In the genomic region with DNA sequence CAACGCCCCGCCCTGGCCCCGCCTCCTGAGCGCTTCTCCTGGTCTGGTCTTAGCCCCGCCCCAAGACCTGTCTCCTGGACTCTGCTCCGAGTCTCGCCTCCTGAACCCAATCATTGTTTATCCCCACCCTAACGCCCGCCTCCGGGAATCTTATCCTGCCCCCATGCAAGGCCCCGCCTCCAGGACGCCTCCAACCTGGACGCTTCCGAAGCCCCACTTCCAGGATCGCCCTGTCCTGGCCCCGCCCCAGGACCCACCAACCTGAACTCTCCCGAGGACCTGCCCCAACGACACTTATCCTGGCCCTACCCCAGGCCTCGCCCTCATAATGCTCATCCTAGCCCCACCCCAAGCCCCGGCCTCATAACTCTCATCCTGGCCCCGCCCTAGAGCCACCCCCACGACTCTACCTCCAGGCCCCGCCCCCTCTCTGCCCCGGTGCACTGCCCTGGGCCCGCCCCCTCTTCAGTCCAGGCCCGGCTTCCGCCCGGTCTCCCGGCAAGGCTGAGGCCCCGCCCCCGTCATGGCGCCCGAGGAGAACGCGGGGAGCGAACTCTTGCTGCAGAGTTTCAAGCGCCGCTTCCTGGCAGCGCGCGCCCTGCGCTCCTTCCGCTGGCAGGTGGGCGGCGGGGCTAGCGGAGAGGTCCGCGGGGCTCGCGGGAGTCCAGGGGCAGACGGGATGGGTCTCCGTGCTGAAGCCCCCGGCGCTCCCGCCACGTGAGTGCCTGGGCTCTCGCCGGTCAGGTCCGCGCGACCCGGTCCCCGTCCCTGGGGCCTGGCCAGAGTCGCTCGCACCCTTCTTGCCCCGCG, we compare ENCODE assay signal across 1 cellular context.
TF ChIP-seq lines count a peak whose summit lies in the region.

No MANE protein-coding gene starts in this region.

TF ChIP-seq in K562, 482 proteins besides CTCF, POLR2A, EP300 and RAD21 (continued from another document):
- TF ChIP-seq PHF8 (IDR thresholded peaks at IDR 0.05; ENCODE audit: borderline replicate concordance, low read length) (peak; percentile 50; the same call in 1 of the 2 replicates), MAZ (CRISPR knock-in tag; conservative IDR thresholded peaks at IDR 0.05 in 1 of 2, IDR thresholded peaks at IDR 0.05 in 1 of 2) (no peak), RBBP5 (IDR thresholded peaks at IDR 0.05; ENCODE audit: borderline replicate concordance, insufficient read depth, low read length, poor library complexity, severe bottlenecking) (peak; percentile 57), KLF16 (IDR thresholded peaks at IDR 0.05) (no peak), FOSL1 (tag; conservative IDR thresholded peaks at IDR 0.05) (0 out of 2 replicates have a peak, but pooled peaks have one; percentile 26), RBFOX2 (IDR thresholded peaks at IDR 0.05; ENCODE audit: low read depth, low read length) (peak; percentile 72), YY1 (IDR thresholded peaks at IDR 0.05; ENCODE audit: borderline replicate concordance in 1 of 3, control insufficient read depth in 1 of 3, extremely low read depth in 1 of 3, insufficient read depth in 3 of 3, insufficient read length in 1 of 3, insufficient replicate concordance in 2 of 3, low read depth in 1 of 3, low read length in 2 of 3) (peak in 1 of 3 experiments; percentile 60), TAF1 (IDR thresholded peaks at IDR 0.05; ENCODE audit: control insufficient read depth, extremely low read depth, insufficient read depth, low read length, severe bottlenecking) (peak; percentile 53), SMC3 (conservative IDR thresholded peaks at IDR 0.05; ENCODE audit: insufficient read depth, low read depth, low read length) (no peak), TCF3 (CRISPR knock-in tag; IDR thresholded peaks at IDR 0.05) (no peak), POLR2G (IDR thresholded peaks at IDR 0.05; ENCODE audit: low read depth, low read length) (peak; percentile 71), POLR2AphosphoS5 (IDR thresholded peaks at IDR 0.05; ENCODE audit: control insufficient read depth, insufficient read depth, low read depth, low read length) (0 out of 2 replicates have a peak, but pooled peaks have one; percentile 31), ZNF311 (CRISPR knock-in tag; IDR thresholded peaks at IDR 0.05) (no peak), GABPA (tag; conservative IDR thresholded peaks at IDR 0.05; ENCODE audit: low read depth) (peak; percentile 44; the same call in 1 of the 2 replicates), RREB1 (CRISPR knock-in tag; IDR thresholded peaks at IDR 0.05) (no peak), C11orf30 (IDR thresholded peaks at IDR 0.05; ENCODE audit: low read depth) (no peak), MYC (IDR thresholded peaks at IDR 0.05; ENCODE audit: low read depth, low read length) (0 out of 2 replicates have a peak, but pooled peaks have one; percentile 51), MYC (CRISPR knock-in tag; IDR thresholded peaks at IDR 0.05; ENCODE audit: borderline replicate concordance, low read depth) (no peak), SPI1 (IDR thresholded peaks at IDR 0.05; ENCODE audit: borderline replicate concordance, low read depth, low read length) (no peak), GABPB1 (CRISPR knock-in tag; IDR thresholded peaks at IDR 0.05) (no peak), ZNF146 (CRISPR knock-in tag; IDR thresholded peaks at IDR 0.05; ENCODE audit: unreplicated experiment) (no peak), SNIP1 (IDR thresholded peaks at IDR 0.05; ENCODE audit: low read depth) (no peak), DEAF1 (CRISPR knock-in tag; IDR thresholded peaks at IDR 0.05) (no peak), SRSF3 (IDR thresholded peaks at IDR 0.05; ENCODE audit: insufficient read depth, low read length) (no peak), VEZF1 (CRISPR knock-in tag; IDR thresholded peaks at IDR 0.05) (no peak; the same call in 1 of the 2 replicates), ZNF395 (CRISPR knock-in tag; IDR thresholded peaks at IDR 0.05) (no peak), ARNT (IDR thresholded peaks at IDR 0.05) (no peak), ZNF586 (CRISPR knock-in tag; conservative IDR thresholded peaks at IDR 0.05) (no peak), PHB2 (IDR thresholded peaks at IDR 0.05; ENCODE audit: low read depth) (no peak), MAX (CRISPR knock-in tag; IDR thresholded peaks at IDR 0.05) (0 out of 2 replicates have a peak, but pooled peaks have one; percentile 17), NFE2 (IDR thresholded peaks at IDR 0.05; ENCODE audit: low read depth) (no peak)
- TF ChIP-seq, protein P1, sequence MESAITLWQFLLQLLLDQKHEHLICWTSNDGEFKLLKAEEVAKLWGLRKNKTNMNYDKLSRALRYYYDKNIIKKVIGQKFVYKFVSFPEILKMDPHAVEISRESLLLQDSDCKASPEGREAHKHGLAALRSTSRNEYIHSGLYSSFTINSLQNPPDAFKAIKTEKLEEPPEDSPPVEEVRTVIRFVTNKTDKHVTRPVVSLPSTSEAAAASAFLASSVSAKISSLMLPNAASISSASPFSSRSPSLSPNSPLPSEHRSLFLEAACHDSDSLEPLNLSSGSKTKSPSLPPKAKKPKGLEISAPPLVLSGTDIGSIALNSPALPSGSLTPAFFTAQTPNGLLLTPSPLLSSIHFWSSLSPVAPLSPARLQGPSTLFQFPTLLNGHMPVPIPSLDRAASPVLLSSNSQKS (CRISPR knock-in tag; IDR thresholded peaks at IDR 0.05): no peak
- TF ChIP-seq, protein P2, sequence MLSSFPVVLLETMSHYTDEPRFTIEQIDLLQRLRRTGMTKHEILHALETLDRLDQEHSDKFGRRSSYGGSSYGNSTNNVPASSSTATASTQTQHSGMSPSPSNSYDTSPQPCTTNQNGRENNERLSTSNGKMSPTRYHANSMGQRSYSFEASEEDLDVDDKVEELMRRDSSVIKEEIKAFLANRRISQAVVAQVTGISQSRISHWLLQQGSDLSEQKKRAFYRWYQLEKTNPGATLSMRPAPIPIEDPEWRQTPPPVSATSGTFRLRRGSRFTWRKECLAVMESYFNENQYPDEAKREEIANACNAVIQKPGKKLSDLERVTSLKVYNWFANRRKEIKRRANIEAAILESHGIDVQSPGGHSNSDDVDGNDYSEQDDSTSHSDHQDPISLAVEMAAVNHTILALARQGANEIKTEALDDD (IDR thresholded peaks at IDR 0.05): no peak
TF ChIP-seq in K562: peak in this region for 13.
